26 cellular contexts compared by ENCODE assay signal in genomic region chr2:191209346-191209745, GRCh38.
"Had no signal": no experiment of that assay in that cellular context is flagged by ENCODE, and none has a peak within 500 bp of the region (broad histone marks: within the 10 kb centered on the region; RNA-seq: fewer than 3 reads in every experiment).

No MANE protein-coding gene starts in this region.

- H3K27ac Mint-ChIP-seq: activated CD4-positive, alpha-beta memory T cell treated with anti-CD3 and anti-CD28 coated beads for 36 hours; activated CD4-positive, alpha-beta T cell treated with anti-CD3 and anti-CD28 coated beads for 36 hours; activated naive CD8-positive, alpha-beta T cell treated with anti-CD3 and anti-CD28 coated beads, Interleukin-2, amount 50 U/mL, for 24 hours; activated T-cell treated with anti-CD3 and anti-CD28 coated beads, Interleukin-2, amount 50 U/mL, for 72 hours; naive B cell; T-cell; T-helper 2 cell treated with Interferon-gamma antibody and Interleukin-4, amounts not matched to agents 5 μg/mL and 100 μg/mL, for 36 hours; type B pancreatic cell; WTC11 had no signal

- H3K4me3 ChIP-seq: ascending aorta, breast epithelium, left lung, lung, prostate gland, spleen, thoracic aorta, vagina had no signal

- H3K4me3 Mint-ChIP-seq: activated CD4-positive, alpha-beta memory T cell treated with anti-CD3 and anti-CD28 coated beads for 36 hours; activated CD4-positive, alpha-beta T cell treated with anti-CD3 and anti-CD28 coated beads for 36 hours; activated naive CD8-positive, alpha-beta T cell treated with anti-CD3 and anti-CD28 coated beads, Interleukin-2, amount 50 U/mL, for 24 hours; activated T-cell treated with anti-CD3 and anti-CD28 coated beads, Interleukin-2, amount 50 U/mL, for 72 hours; naive B cell; T-cell; T-helper 2 cell treated with Interferon-gamma antibody and Interleukin-4, amounts not matched to agents 5 μg/mL and 100 μg/mL, for 36 hours; type B pancreatic cell; WTC11 had no signal

- H3K36me3 ChIP-seq: ascending aorta, breast epithelium, left lung, prostate gland, spleen, thoracic aorta, vagina had no signal

- DNase-seq: activated CD4-positive, alpha-beta memory T cell treated with anti-CD3 and anti-CD28 coated beads for 36 hours; activated CD4-positive, alpha-beta T cell treated with anti-CD3 and anti-CD28 coated beads for 36 hours; activated effector memory CD4-positive, alpha-beta T cell treated with Interleukin-2 at 50 U/mL for 16 hours; activated naive CD4-positive, alpha-beta T cell treated with anti-CD3 and anti-CD28 coated beads, Interleukin-2, amount 50 U/mL, for 16 hours; activated naive CD8-positive, alpha-beta T cell treated with anti-CD3 and anti-CD28 coated beads, Interleukin-2, amount 50 U/mL, for 24 hours; activated T-cell treated with anti-CD3 and anti-CD28 coated beads, Interleukin-2, amount 50 U/mL, for 72 hours; cortex of kidney; effector CD8-positive, alpha-beta T cell; erythroblast; foreskin melanocyte; kidney glomerular epithelial cell; left lung; naive B cell; spleen; stimulated activated CD4-positive, alpha-beta T cell treated with anti-CD3 and anti-CD28 coated beads, Interleukin-4, amount 100 ng/mL, for 24 hours; stimulated activated naive CD4-positive, alpha-beta T cell treated with Interleukin-2 at 50 U/mL for 16 hours; T-cell had no signal

- H3K27me3 Mint-ChIP-seq: activated CD4-positive, alpha-beta memory T cell treated with anti-CD3 and anti-CD28 coated beads for 36 hours; activated CD4-positive, alpha-beta T cell treated with anti-CD3 and anti-CD28 coated beads for 36 hours; activated naive CD8-positive, alpha-beta T cell treated with anti-CD3 and anti-CD28 coated beads, Interleukin-2, amount 50 U/mL, for 24 hours; T-cell; type B pancreatic cell had no signal

- H3K27me3 ChIP-seq: ascending aorta, breast epithelium, left lung, spleen, vagina had no signal

- H3K36me3 Mint-ChIP-seq: type B pancreatic cell had no signal

- H3K27ac ChIP-seq: ascending aorta, breast epithelium, left lung, prostate gland, spleen, thoracic aorta, vagina had no signal

- ATAC-seq: activated CD4-positive, alpha-beta T cell treated with anti-CD3 and anti-CD28 coated beads for 36 hours; activated naive CD8-positive, alpha-beta T cell treated with anti-CD3 and anti-CD28 coated beads, Interleukin-2, amount 50 U/mL, for 24 hours; activated T-cell treated with anti-CD3 and anti-CD28 coated beads, Interleukin-2, amount 50 U/mL, for 72 hours; left lung; T-cell; WTC11 had no signal

- H3K4me1 ChIP-seq: ascending aorta, breast epithelium, prostate gland, vagina had no signal

- H3K9me3 ChIP-seq: breast epithelium, prostate gland had no signal
